ENCODE assay signal across 2 cellular contexts in genomic region chr5:133663380-133664054, GRCh38.
TF ChIP-seq lines count a peak whose summit lies in the region.

No MANE protein-coding gene starts in this region.

TF ChIP-seq in K562, 482 proteins besides CTCF, POLR2A, EP300 and RAD21:
- TF ChIP-seq BHLHE40 (IDR thresholded peaks at IDR 0.05; ENCODE audit: low read length) (0 out of 2 replicates have a peak, but pooled peaks have one; percentile 23), CBX8 (IDR thresholded peaks at IDR 0.05; ENCODE audit: borderline replicate concordance, extremely low read depth, low read depth, low read length, poor library complexity, severe bottlenecking) (no peak)

TF ChIP-seq in GM23338, 12 proteins besides CTCF, POLR2A, EP300 and RAD21:
- no peak for TF ChIP-seq POLR2AphosphoS5 (IDR thresholded peaks at IDR 0.05; ENCODE audit: low read depth)
- TF ChIP-seq, protein P1, sequence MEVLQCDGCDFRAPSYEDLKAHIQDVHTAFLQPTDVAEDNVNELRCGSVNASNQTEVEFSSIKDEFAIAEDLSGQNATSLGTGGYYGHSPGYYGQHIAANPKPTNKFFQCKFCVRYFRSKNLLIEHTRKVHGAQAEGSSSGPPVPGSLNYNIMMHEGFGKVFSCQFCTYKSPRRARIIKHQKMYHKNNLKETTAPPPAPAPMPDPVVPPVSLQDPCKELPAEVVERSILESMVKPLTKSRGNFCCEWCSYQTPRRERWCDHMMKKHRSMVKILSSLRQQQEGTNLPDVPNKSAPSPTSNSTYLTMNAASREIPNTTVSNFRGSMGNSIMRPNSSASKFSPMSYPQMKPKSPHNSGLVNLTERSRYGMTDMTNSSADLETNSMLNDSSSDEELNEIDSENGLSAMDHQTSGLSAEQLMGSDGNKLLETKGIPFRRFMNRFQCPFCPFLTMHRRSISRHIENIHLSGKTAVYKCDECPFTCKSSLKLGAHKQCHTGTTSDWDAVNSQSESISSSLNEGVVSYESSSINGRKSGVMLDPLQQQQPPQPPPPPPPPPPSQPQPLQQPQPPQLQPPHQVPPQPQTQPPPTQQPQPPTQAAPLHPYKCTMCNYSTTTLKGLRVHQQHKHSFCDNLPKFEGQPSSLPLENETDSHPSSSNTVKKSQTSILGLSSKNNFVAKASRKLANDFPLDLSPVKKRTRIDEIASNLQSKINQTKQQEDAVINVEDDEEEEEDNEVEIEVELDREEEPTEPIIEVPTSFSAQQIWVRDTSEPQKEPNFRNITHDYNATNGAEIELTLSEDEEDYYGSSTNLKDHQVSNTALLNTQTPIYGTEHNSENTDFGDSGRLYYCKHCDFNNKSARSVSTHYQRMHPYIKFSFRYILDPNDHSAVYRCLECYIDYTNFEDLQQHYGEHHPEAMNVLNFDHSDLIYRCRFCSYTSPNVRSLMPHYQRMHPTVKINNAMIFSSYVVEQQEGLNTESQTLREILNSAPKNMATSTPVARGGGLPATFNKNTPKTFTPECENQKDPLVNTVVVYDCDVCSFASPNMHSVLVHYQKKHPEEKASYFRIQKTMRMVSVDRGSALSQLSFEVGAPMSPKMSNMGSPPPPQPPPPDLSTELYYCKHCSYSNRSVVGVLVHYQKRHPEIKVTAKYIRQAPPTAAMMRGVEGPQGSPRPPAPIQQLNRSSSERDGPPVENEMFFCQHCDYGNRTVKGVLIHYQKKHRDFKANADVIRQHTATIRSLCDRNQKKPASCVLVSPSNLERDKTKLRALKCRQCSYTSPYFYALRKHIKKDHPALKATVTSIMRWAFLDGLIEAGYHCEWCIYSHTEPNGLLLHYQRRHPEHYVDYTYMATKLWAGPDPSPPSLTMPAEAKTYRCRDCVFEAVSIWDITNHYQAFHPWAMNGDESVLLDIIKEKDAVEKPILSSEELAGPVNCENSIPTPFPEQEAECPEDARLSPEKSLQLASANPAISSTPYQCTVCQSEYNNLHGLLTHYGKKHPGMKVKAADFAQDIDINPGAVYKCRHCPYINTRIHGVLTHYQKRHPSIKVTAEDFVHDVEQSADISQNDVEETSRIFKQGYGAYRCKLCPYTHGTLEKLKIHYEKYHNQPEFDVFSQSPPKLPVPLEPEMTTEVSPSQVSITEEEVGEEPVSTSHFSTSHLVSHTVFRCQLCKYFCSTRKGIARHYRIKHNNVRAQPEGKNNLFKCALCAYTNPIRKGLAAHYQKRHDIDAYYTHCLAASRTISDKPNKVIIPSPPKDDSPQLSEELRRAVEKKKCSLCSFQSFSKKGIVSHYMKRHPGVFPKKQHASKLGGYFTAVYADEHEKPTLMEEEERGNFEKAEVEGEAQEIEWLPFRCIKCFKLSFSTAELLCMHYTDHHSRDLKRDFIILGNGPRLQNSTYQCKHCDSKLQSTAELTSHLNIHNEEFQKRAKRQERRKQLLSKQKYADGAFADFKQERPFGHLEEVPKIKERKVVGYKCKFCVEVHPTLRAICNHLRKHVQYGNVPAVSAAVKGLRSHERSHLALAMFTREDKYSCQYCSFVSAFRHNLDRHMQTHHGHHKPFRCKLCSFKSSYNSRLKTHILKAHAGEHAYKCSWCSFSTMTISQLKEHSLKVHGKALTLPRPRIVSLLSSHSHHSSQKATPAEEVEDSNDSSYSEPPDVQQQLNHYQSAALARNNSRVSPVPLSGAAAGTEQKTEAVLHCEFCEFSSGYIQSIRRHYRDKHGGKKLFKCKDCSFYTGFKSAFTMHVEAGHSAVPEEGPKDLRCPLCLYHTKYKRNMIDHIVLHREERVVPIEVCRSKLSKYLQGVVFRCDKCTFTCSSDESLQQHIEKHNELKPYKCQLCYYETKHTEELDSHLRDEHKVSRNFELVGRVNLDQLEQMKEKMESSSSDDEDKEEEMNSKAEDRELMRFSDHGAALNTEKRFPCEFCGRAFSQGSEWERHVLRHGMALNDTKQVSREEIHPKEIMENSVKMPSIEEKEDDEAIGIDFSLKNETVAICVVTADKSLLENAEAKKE (CRISPR knock-in tag; IDR thresholded peaks at IDR 0.05), result no peak
- TF ChIP-seq ZNF114 (CRISPR knock-in tag; IDR thresholded peaks at IDR 0.05), result no peak
- no peak for TF ChIP-seq STAT1 (IDR thresholded peaks at IDR 0.05; ENCODE audit: unreplicated experiment)
- no peak for TF ChIP-seq NANOG (IDR thresholded peaks at IDR 0.05; ENCODE audit: borderline replicate concordance)
- no peak for TF ChIP-seq ZNF331 (CRISPR knock-in tag; IDR thresholded peaks at IDR 0.05; ENCODE audit: low read depth)
- no peak for TF ChIP-seq EZH2phosphoT487 (IDR thresholded peaks at IDR 0.05; ENCODE audit: unreplicated experiment)
- TF ChIP-seq, protein P2, sequence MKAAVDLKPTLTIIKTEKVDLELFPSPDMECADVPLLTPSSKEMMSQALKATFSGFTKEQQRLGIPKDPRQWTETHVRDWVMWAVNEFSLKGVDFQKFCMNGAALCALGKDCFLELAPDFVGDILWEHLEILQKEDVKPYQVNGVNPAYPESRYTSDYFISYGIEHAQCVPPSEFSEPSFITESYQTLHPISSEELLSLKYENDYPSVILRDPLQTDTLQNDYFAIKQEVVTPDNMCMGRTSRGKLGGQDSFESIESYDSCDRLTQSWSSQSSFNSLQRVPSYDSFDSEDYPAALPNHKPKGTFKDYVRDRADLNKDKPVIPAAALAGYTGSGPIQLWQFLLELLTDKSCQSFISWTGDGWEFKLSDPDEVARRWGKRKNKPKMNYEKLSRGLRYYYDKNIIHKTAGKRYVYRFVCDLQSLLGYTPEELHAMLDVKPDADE (IDR thresholded peaks at IDR 0.05), result no peak
- no peak for TF ChIP-seq JUNB (IDR thresholded peaks at IDR 0.05; ENCODE audit: unreplicated experiment)
- TF ChIP-seq, protein P3, sequence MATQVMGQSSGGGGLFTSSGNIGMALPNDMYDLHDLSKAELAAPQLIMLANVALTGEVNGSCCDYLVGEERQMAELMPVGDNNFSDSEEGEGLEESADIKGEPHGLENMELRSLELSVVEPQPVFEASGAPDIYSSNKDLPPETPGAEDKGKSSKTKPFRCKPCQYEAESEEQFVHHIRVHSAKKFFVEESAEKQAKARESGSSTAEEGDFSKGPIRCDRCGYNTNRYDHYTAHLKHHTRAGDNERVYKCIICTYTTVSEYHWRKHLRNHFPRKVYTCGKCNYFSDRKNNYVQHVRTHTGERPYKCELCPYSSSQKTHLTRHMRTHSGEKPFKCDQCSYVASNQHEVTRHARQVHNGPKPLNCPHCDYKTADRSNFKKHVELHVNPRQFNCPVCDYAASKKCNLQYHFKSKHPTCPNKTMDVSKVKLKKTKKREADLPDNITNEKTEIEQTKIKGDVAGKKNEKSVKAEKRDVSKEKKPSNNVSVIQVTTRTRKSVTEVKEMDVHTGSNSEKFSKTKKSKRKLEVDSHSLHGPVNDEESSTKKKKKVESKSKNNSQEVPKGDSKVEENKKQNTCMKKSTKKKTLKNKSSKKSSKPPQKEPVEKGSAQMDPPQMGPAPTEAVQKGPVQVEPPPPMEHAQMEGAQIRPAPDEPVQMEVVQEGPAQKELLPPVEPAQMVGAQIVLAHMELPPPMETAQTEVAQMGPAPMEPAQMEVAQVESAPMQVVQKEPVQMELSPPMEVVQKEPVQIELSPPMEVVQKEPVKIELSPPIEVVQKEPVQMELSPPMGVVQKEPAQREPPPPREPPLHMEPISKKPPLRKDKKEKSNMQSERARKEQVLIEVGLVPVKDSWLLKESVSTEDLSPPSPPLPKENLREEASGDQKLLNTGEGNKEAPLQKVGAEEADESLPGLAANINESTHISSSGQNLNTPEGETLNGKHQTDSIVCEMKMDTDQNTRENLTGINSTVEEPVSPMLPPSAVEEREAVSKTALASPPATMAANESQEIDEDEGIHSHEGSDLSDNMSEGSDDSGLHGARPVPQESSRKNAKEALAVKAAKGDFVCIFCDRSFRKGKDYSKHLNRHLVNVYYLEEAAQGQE (IDR thresholded peaks at IDR 0.05; ENCODE audit: unreplicated experiment), result no peak
- no peak for TF ChIP-seq CREB1 (CRISPR knock-in tag; IDR thresholded peaks at IDR 0.05; ENCODE audit: low read depth)
